In the genomic region with DNA sequence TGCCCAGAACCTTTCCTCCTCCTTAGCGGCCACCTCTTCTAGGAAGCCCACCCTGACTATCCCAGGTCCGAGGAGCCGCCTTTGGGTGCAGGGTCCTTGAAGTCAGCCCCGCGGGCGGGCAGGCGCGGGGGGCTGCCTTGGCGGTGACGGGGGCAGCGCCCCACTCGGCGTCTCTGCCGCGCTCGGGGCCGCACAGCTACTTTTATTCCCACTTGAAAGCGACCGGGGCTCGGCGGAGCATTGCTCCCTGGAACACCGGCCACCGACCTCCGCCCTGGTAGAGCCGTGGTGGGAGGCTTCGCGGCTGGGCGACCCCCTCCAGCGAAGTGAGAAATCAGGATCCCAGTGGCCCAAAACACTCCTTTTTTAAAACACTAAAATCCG, we compare ENCODE assay signal across 8 cellular contexts. TPM values are rescaled to one million over a fixed set of nuclear protein-coding genes. Genes with fewer than 3 reads are reported as not detected.
A peak's percentile ranks its signal among the peaks of the same experiment; 100 is the strongest.
DNase-seq lines count a peak whose midpoint lies in the region; ATAC-seq lines count a peak whose summit lies in the region.

No MANE protein-coding gene starts in this region.

- H3K4me1 ChIP-seq in iPS DF 6.9 (ENCODE audit: control insufficient read depth, insufficient read depth, low read length): peaks cover 5% of the 10 kb centered on the region; the same call in 1 of the 2 replicates
- H3K4me1 ChIP-seq in subcutaneous abdominal adipose tissue (ENCODE audit: control insufficient read depth in 5 of 5, insufficient read depth in 5 of 5, low read length in 5 of 5): peaks cover 0 to 54% (median 47%) of the 10 kb centered on the region in 5 donors

- H3K9me3 ChIP-seq in iPS DF 6.9 (ENCODE audit: control insufficient read depth, insufficient read depth, low read length) (no peaks in the 10 kb centered on the region), subcutaneous abdominal adipose tissue (ENCODE audit: control insufficient read depth in 5 of 5, low read length in 5 of 5) (no peaks in the 10 kb centered on the region)

- WGBS in iPS DF 6.9 (ENCODE audit: insufficient coverage, insufficient read length): no CpG with 5 or more reads among the region's 30 CpGs

- H3K4me3 ChIP-seq in iPS DF 6.9 (ENCODE audit: low read length): 0 out of 2 replicates have a peak overlapping the region, but pooled peaks have one; percentile 6
- peak overlapping the region in 4 of 5 donors; percentile 45 to 69 (median 64) for H3K4me3 ChIP-seq in subcutaneous abdominal adipose tissue (ENCODE audit: low read depth in 1 of 5, low read length in 5 of 5)

- H3K9ac ChIP-seq in subcutaneous abdominal adipose tissue (ENCODE audit: low read length in 5 of 5): peak overlapping the region in 2 of 5 donors; percentile 30 to 52

- H3K27me3 ChIP-seq in iPS DF 6.9 (ENCODE audit: control insufficient read depth, insufficient read depth, low read length) (peaks cover 21% of the 10 kb centered on the region), subcutaneous abdominal adipose tissue (ENCODE audit: control insufficient read depth in 5 of 5, insufficient read depth in 4 of 5, low read length in 5 of 5) (peaks cover 0 to 9% (median 0%) of the 10 kb centered on the region in 5 donors)

- peaks cover 5% of the 10 kb centered on the region for H3K4me1 Mint-ChIP-seq in T-helper 2 cell treated with Interferon-gamma antibody and Interleukin-4, amounts not matched to agents 5 μg/mL and 100 μg/mL, for 36 hours (ENCODE audit: low read depth)
- peaks cover 28% of the 10 kb centered on the region for H3K4me1 Mint-ChIP-seq in activated CD8-positive, alpha-beta T cell treated with anti-CD3 and anti-CD28 coated beads, Interleukin-2, amount 10 ng/mL, durations not matched to agents 7 days and 5 days (ENCODE audit: low read depth)

- no peaks in the 10 kb centered on the region for H3K36me3 Mint-ChIP-seq in T-helper 2 cell treated with Interferon-gamma antibody and Interleukin-4, amounts not matched to agents 5 μg/mL and 100 μg/mL, for 36 hours (ENCODE audit: low read depth)
- peaks cover 7% of the 10 kb centered on the region for H3K36me3 Mint-ChIP-seq in activated CD8-positive, alpha-beta T cell treated with anti-CD3 and anti-CD28 coated beads, Interleukin-2, amount 10 ng/mL, durations not matched to agents 7 days and 5 days (ENCODE audit: low read depth)

- H3K36me3 ChIP-seq in iPS DF 6.9 (ENCODE audit: control insufficient read depth, insufficient read depth, low read length) (peaks cover 11% of the 10 kb centered on the region; the same call in 1 of the 2 replicates), subcutaneous abdominal adipose tissue (ENCODE audit: control insufficient read depth in 5 of 5, insufficient read depth in 5 of 5, low read length in 5 of 5) (peaks cover 0 to 19% (median 16%) of the 10 kb centered on the region in 5 donors)

- peak overlapping the region; percentile 71 for H3K4me3 Mint-ChIP-seq in T-helper 2 cell treated with Interferon-gamma antibody and Interleukin-4, amounts not matched to agents 5 μg/mL and 100 μg/mL, for 36 hours
- H3K4me3 Mint-ChIP-seq in activated CD8-positive, alpha-beta T cell treated with anti-CD3 and anti-CD28 coated beads, Interleukin-2, amount 10 ng/mL, durations not matched to agents 7 days and 5 days: peak overlapping the region; percentile 64

- POLR2A ChIA-PET in activated CD8-positive, alpha-beta T cell treated with anti-CD3 and anti-CD28 coated beads, Interleukin-2, amount 10 ng/mL, durations not matched to agents 7 days and 5 days (lab: Charles Lee): no interaction called here

- ATAC-seq in activated CD8-positive, alpha-beta T cell treated with anti-CD3 and anti-CD28 coated beads, Interleukin-2, amount 10 ng/mL, durations not matched to agents 7 days and 5 days: peak; percentile 5
- ATAC-seq in HG02798 (IDR thresholded peaks at IDR 0.05; ENCODE audit: poor library complexity, unreplicated experiment) (no peak), HG02885 (IDR thresholded peaks at IDR 0.05; ENCODE audit: poor library complexity, unreplicated experiment) (no peak)

- H3K27ac ChIP-seq in iPS DF 6.9 (ENCODE audit: low read length) (no peak overlapping the region), subcutaneous abdominal adipose tissue (ENCODE audit: low read depth, low read length) (peak overlapping the region; percentile 46)

- CTCF ChIA-PET in activated CD8-positive, alpha-beta T cell treated with anti-CD3 and anti-CD28 coated beads, Interleukin-2, amount 10 ng/mL, durations not matched to agents 7 days and 5 days (lab: Charles Lee): interaction anchor here (2.3 to 2.6 kb wide), 2 partner anchors 18 to 71 kb away, joined by 7 to 12 read pairs; no protein-coding TSS in a partner anchor

- peaks cover 19% of the 10 kb centered on the region for H3K27me3 Mint-ChIP-seq in T-helper 2 cell treated with Interferon-gamma antibody and Interleukin-4, amounts not matched to agents 5 μg/mL and 100 μg/mL, for 36 hours (ENCODE audit: low read depth)
- peaks cover 8% of the 10 kb centered on the region for H3K27me3 Mint-ChIP-seq in activated CD8-positive, alpha-beta T cell treated with anti-CD3 and anti-CD28 coated beads, Interleukin-2, amount 10 ng/mL, durations not matched to agents 7 days and 5 days (ENCODE audit: low read depth)

- DNase-seq in T-helper 2 cell treated with Interferon-gamma antibody and Interleukin-4, amounts not matched to agents 5 μg/mL and 100 μg/mL, for 36 hours (ENCODE audit: low spot score): no peak
- DNase-seq in T-helper 2 cell (no peak), iPS DF 6.9 (ENCODE audit: low read depth, low spot score) (no peak), RKO (ENCODE audit: low spot score) (no peak)
- DNase-seq in activated CD8-positive, alpha-beta T cell treated with anti-CD3 and anti-CD28 coated beads, Interleukin-2, amount 10 ng/mL, durations not matched to agents 7 days and 5 days: no peak

- no peaks in the 10 kb centered on the region for H3K9me3 Mint-ChIP-seq in T-helper 2 cell treated with Interferon-gamma antibody and Interleukin-4, amounts not matched to agents 5 μg/mL and 100 μg/mL, for 36 hours
- no peaks in the 10 kb centered on the region for H3K9me3 Mint-ChIP-seq in activated CD8-positive, alpha-beta T cell treated with anti-CD3 and anti-CD28 coated beads, Interleukin-2, amount 10 ng/mL, durations not matched to agents 7 days and 5 days (ENCODE audit: insufficient read depth)

- no peak overlapping the region for H3K27ac Mint-ChIP-seq in T-helper 2 cell treated with Interferon-gamma antibody and Interleukin-4, amounts not matched to agents 5 μg/mL and 100 μg/mL, for 36 hours
- no peak overlapping the region for H3K27ac Mint-ChIP-seq in activated CD8-positive, alpha-beta T cell treated with anti-CD3 and anti-CD28 coated beads, Interleukin-2, amount 10 ng/mL, durations not matched to agents 7 days and 5 days

RNA-seq across cellular contexts. Expression of gene MAPK11, which starts 0.8 kb away (rescaled TPM):
- 10 to 100 TPM; 10.4 to 11.8 TPM for total RNA-seq in activated CD8-positive, alpha-beta T cell treated with anti-CD3 and anti-CD28 coated beads, Interleukin-2, amount 10 ng/mL, durations not matched to agents 7 days and 5 days

RNA-seq across cellular contexts. Expression of gene MAPK12, which starts 9.5 kb away (rescaled TPM):
- total RNA-seq in activated CD8-positive, alpha-beta T cell treated with anti-CD3 and anti-CD28 coated beads, Interleukin-2, amount 10 ng/mL, durations not matched to agents 7 days and 5 days: 1 to 10 TPM; 4.8 to 5.3 TPM

RNA-seq across cellular contexts. Expression of gene HDAC10, which starts 19.9 kb away (rescaled TPM):
- 10 to 100 TPM; 71.4 to 75.9 TPM for total RNA-seq in activated CD8-positive, alpha-beta T cell treated with anti-CD3 and anti-CD28 coated beads, Interleukin-2, amount 10 ng/mL, durations not matched to agents 7 days and 5 days

RNA-seq across cellular contexts. Expression of gene TUBGCP6, which starts 26.2 kb away (rescaled TPM):
- 10 to 100 TPM; 53.2 to 58.1 TPM for total RNA-seq in activated CD8-positive, alpha-beta T cell treated with anti-CD3 and anti-CD28 coated beads, Interleukin-2, amount 10 ng/mL, durations not matched to agents 7 days and 5 days

RNA-seq across cellular contexts. Expression of gene PLXNB2, which starts 36.4 kb away (rescaled TPM):
- total RNA-seq in activated CD8-positive, alpha-beta T cell treated with anti-CD3 and anti-CD28 coated beads, Interleukin-2, amount 10 ng/mL, durations not matched to agents 7 days and 5 days: 10 to 100 TPM; 48.4 to 49.9 TPM
